In the genomic region with DNA sequence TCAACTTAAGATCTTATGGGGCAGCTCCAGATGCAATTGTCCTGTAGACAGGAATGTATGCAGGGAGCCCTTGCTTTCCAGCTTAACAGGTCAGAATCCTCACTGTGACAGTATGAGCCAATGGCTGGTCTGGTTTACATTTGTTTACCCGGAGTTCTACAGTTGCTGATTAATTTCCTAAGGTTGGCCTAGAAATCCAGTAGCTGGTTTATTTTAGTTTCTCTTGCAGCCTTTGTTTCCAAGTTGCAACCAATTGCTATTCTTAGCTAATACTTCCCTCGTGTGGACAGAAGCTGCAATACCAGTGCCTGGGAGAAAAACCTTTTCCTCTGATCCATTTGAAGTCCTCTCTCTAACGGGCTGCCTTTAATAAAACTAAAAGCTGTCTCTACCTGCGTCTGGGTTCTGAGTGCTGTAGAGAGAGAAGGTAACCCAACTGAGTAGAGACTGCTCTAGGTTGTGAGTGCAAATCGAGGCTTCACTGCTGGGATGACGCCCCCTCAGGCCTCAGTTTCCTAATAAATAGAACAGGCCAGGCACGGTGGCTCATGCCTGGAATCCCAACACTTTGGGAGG, we compare ENCODE assay signal across 8 cellular contexts. TPM values are rescaled to one million over a fixed set of nuclear protein-coding genes. Genes with fewer than 3 reads are reported as not detected.
DNase-seq lines count a peak whose midpoint lies in the region; ATAC-seq and TF ChIP-seq lines count a peak whose summit lies in the region.

No MANE protein-coding gene starts in this region.

- no peak overlapping the region for H3K27ac Mint-ChIP-seq in Calu3 (ENCODE audit: unreplicated experiment)
- no peak overlapping the region for H3K27ac Mint-ChIP-seq in activated CD4-positive, alpha-beta memory T cell treated with anti-CD3 and anti-CD28 coated beads, Interleukin-2, amount 10 ng/mL, durations not matched to agents 7 days and 5 days

- POLR2A ChIA-PET in HEK293T (lab: Yijun Ruan, JAX) = no interaction called here
- POLR2A ChIA-PET in activated CD4-positive, alpha-beta memory T cell treated with anti-CD3 and anti-CD28 coated beads, Interleukin-2, amount 10 ng/mL, durations not matched to agents 7 days and 5 days (lab: Charles Lee) = interaction anchor here (0.6 to 1.0 kb wide), 2 partner anchors 135 to 361 kb away, joined by 3 to 4 read pairs; no protein-coding TSS in a partner anchor

- no peaks in the 10 kb centered on the region for H3K27me3 Mint-ChIP-seq in Calu3 (ENCODE audit: unreplicated experiment)
- H3K27me3 Mint-ChIP-seq in activated CD4-positive, alpha-beta memory T cell treated with anti-CD3 and anti-CD28 coated beads, Interleukin-2, amount 10 ng/mL, durations not matched to agents 7 days and 5 days = no peaks in the 10 kb centered on the region

- ATAC-seq in omental fat pad (ENCODE audit: low FRiP score) = peak; percentile 57
- ATAC-seq in GM21737 (IDR thresholded peaks at IDR 0.05; ENCODE audit: unreplicated experiment) = no peak
- ATAC-seq in HG02623 (IDR thresholded peaks at IDR 0.05; ENCODE audit: unreplicated experiment) = no peak

- DNase-seq in Calu3 = peak; percentile 62
- DNase-seq in HEK293T (ENCODE audit: extremely low spot score) = peak; percentile 72
- DNase-seq in NCI-H460 (ENCODE audit: extremely low read depth, low read depth) = peak; percentile 60
- DNase-seq in activated CD4-positive, alpha-beta memory T cell treated with anti-CD3 and anti-CD28 coated beads, Interleukin-2, amount 10 ng/mL, durations not matched to agents 7 days and 5 days = peak; percentile 28
- DNase-seq in fibroblast of villous mesenchyme (ENCODE audit: low read depth) = peak; percentile 76
- no peak for DNase-seq in omental fat pad (ENCODE audit: low spot score)

- TF ChIP-seq CTCF in Calu3 (IDR thresholded peaks at IDR 0.05; ENCODE audit: unreplicated experiment) = peak; percentile 91
- peak; percentile 93 for TF ChIP-seq CTCF in fibroblast of villous mesenchyme (IDR thresholded peaks at IDR 0.05; ENCODE audit: insufficient read depth, low read depth, low read length)
- peak in 2 of 3 donors; percentile 49 to 54 for TF ChIP-seq CTCF in omental fat pad (IDR thresholded peaks at IDR 0.05)

- BruUV-seq in Calu3 (replicated peaks; lab: Mats Ljungman, UMichigan) = no TSS peak

- CTCF ChIA-PET in Calu3 (lab: Charles Lee) (interaction anchor here (0.5 to 1.9 kb wide), 23 partner anchors 9 to 1431 kb away, joined by 3 to 23 read pairs (median 4); no protein-coding TSS in a partner anchor), HEK293T (lab: Yijun Ruan, JAX) (interaction anchor here (0.6 to 1.5 kb wide), 10 partner anchors 12 to 1237 kb away, joined by 3 to 6 read pairs (median 3); no protein-coding TSS in a partner anchor)
- CTCF ChIA-PET in activated CD4-positive, alpha-beta memory T cell treated with anti-CD3 and anti-CD28 coated beads, Interleukin-2, amount 10 ng/mL, durations not matched to agents 7 days and 5 days (lab: Charles Lee) = interaction anchor here (0.7 to 2.2 kb wide), 25 partner anchors 9 to 1356 kb away, joined by 3 to 14 read pairs (median 3); a partner anchor contains a TSS

- H3K4me3 ChIP-seq in fibroblast of villous mesenchyme (ENCODE audit: low read depth, low read length) = no peak overlapping the region

- H3K9me3 Mint-ChIP-seq in Calu3 (ENCODE audit: low read depth, unreplicated experiment) = no peaks in the 10 kb centered on the region
- no peaks in the 10 kb centered on the region for H3K9me3 Mint-ChIP-seq in activated CD4-positive, alpha-beta memory T cell treated with anti-CD3 and anti-CD28 coated beads, Interleukin-2, amount 10 ng/mL, durations not matched to agents 7 days and 5 days

- H3K4me3 Mint-ChIP-seq in Calu3 (ENCODE audit: low read depth, unreplicated experiment) = no peak overlapping the region
- H3K4me3 Mint-ChIP-seq in activated CD4-positive, alpha-beta memory T cell treated with anti-CD3 and anti-CD28 coated beads, Interleukin-2, amount 10 ng/mL, durations not matched to agents 7 days and 5 days = no peak overlapping the region

- no peaks in the 10 kb centered on the region for H3K4me1 Mint-ChIP-seq in Calu3 (ENCODE audit: low read depth, unreplicated experiment)
- H3K4me1 Mint-ChIP-seq in activated CD4-positive, alpha-beta memory T cell treated with anti-CD3 and anti-CD28 coated beads, Interleukin-2, amount 10 ng/mL, durations not matched to agents 7 days and 5 days = no peaks in the 10 kb centered on the region

- H3K36me3 Mint-ChIP-seq in Calu3 (ENCODE audit: insufficient read depth, unreplicated experiment) = no peaks in the 10 kb centered on the region
- no peaks in the 10 kb centered on the region for H3K36me3 Mint-ChIP-seq in activated CD4-positive, alpha-beta memory T cell treated with anti-CD3 and anti-CD28 coated beads, Interleukin-2, amount 10 ng/mL, durations not matched to agents 7 days and 5 days (ENCODE audit: low read depth)

- intact Hi-C loops in Calu3 (cut with micrococcal nuclease; ENCODE audit: unreplicated experiment) = loop anchor here (1.0 to 10.0 kb wide), 6 partner anchors 134 to 1423 kb away; no protein-coding TSS in a partner anchor

TF ChIP-seq in HEK293T, 16 proteins besides CTCF, POLR2A, EP300 and RAD21:
- no peak for TF ChIP-seq FOXK2 (IDR thresholded peaks at IDR 0.05)
- no peak for TF ChIP-seq SP1 (IDR thresholded peaks at IDR 0.05)
- TF ChIP-seq ZNF384 (IDR thresholded peaks at IDR 0.05) = no peak
- TF ChIP-seq TARDBP (IDR thresholded peaks at IDR 0.05) = no peak
- no peak for TF ChIP-seq ELF4 (IDR thresholded peaks at IDR 0.05)
- no peak for TF ChIP-seq NFRKB (IDR thresholded peaks at IDR 0.05)
- TF ChIP-seq ARNT (IDR thresholded peaks at IDR 0.05) = no peak
- TF ChIP-seq L3MBTL2 (conservative IDR thresholded peaks at IDR 0.05) = no peak
- TF ChIP-seq FOXA1 (IDR thresholded peaks at IDR 0.05) = no peak
- no peak for TF ChIP-seq CTBP1 (IDR thresholded peaks at IDR 0.05; ENCODE audit: borderline replicate concordance)
- no peak for TF ChIP-seq FOXM1 (IDR thresholded peaks at IDR 0.05; ENCODE audit: borderline replicate concordance)
- TF ChIP-seq, protein P1, sequence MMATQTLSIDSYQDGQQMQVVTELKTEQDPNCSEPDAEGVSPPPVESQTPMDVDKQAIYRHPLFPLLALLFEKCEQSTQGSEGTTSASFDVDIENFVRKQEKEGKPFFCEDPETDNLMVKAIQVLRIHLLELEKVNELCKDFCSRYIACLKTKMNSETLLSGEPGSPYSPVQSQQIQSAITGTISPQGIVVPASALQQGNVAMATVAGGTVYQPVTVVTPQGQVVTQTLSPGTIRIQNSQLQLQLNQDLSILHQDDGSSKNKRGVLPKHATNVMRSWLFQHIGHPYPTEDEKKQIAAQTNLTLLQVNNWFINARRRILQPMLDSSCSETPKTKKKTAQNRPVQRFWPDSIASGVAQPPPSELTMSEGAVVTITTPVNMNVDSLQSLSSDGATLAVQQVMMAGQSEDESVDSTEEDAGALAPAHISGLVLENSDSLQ (IDR thresholded peaks at IDR 0.05) = no peak
- TF ChIP-seq BHLHE40 (IDR thresholded peaks at IDR 0.05; ENCODE audit: borderline replicate concordance) = no peak
- TF ChIP-seq SUZ12 (IDR thresholded peaks at IDR 0.05) = no peak
- no peak for TF ChIP-seq LEF1 (IDR thresholded peaks at IDR 0.05; ENCODE audit: borderline replicate concordance)
- TF ChIP-seq HDGF (IDR thresholded peaks at IDR 0.05; ENCODE audit: borderline replicate concordance) = no peak

RNA-seq across cellular contexts. Expression of a gene that starts 45.9 kb away (rescaled TPM):
- 87.3 and 95.6 TPM in 2 replicates for total RNA-seq in Calu3 (2022)
- 18.7 and 22.1 TPM in 2 replicates for total RNA-seq in NCI-H460 (2014; rRNA removed; shearing (Covaris generic))
- 4.7 and 4.8 TPM in 2 replicates for polyA plus RNA-seq in NCI-H460 (2014; cell fraction: nucleus; rRNA removed)
- total RNA-seq in activated CD4-positive, alpha-beta memory T cell treated with anti-CD3 and anti-CD28 coated beads, Interleukin-2, amount 10 ng/mL, durations not matched to agents 7 days and 5 days = 10 to 100 TPM; 89.5 to 90.4 TPM
- 20.3 and 22.9 TPM in 2 replicates for total RNA-seq in fibroblast of villous mesenchyme
- 10 to 100 TPM; 24.9 to 48.8 (median 36.8) TPM for total RNA-seq in omental fat pad
